In genomic region chr3:184185461-184186183, GRCh38 we compare ENCODE assay signal across 7 cellular contexts.
DNase-seq lines count a peak whose midpoint lies in the region; ATAC-seq and TF ChIP-seq lines count a peak whose summit lies in the region.

No MANE protein-coding gene starts in this region.

- H3K4me3 ChIP-seq in astrocyte of the spinal cord (ENCODE audit: low read depth, low read length): peak overlapping the region; percentile 98

- in situ Hi-C loops in astrocyte of the spinal cord (cut with HindIII; ENCODE audit: low sequenced_read_pairs): no loop called here

- no peak for TF ChIP-seq CTCF in astrocyte of the spinal cord (IDR thresholded peaks at IDR 0.05; ENCODE audit: low read depth, low read length)

- DNase-seq in NCI-H2029 treated with DMSO at 0.1 percent for 48 hours (lab: John Stamatoyannopoulos, UW) (peak; percentile 89), T1000 (lab: John Stamatoyannopoulos, UW) (peak; percentile 99), astrocyte of the spinal cord (ENCODE audit: low read depth, low spot score) (peak; percentile 99), hippocampal formation (lab: John Stamatoyannopoulos, UW) (peak; percentile 96 to 99), retina (peak; percentile 98)

- ATAC-seq in GM18511 (IDR thresholded peaks at IDR 0.05; ENCODE audit: unreplicated experiment): peak; percentile 94
- peak; percentile 86 for ATAC-seq in HG03025 (IDR thresholded peaks at IDR 0.05; ENCODE audit: low FRiP score, unreplicated experiment)

Comparison
In these comparisons a context has a peak if more than half of its experiments do, and no peak if none do; other contexts are left out.
1. Peak in every context shown above with its lines: DNase-seq, ATAC-seq and H3K4me3 ChIP-seq.